Comparison of ENCODE assay signal across 22 cellular contexts in the genomic region with DNA sequence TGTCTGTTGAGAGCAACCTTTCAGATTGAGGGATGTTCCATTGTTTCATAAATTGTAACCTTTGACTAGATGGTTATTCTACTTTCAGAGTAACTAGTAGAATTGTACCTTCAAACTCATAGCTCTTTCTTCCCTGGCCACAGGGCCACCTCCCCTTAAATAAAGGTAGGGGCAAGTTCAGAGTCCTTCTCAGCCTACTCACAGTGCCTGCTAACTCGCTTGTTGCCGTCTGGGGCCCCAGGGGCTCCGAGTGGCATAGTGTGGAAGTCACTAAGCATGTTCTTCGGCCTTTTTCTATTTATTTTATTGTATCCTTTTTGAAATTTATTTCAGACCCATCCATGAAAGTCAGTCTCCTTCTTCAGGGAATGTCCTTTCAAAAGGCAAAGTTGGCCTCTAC.
"Had no signal": no experiment of that assay in that cellular context is flagged by ENCODE, and none has a peak within 500 bp of the region (broad histone marks: within the 10 kb centered on the region; RNA-seq: fewer than 3 reads in every experiment).

No MANE protein-coding gene starts in this region.

- H3K36me3 ChIP-seq: brain microvascular endothelial cell, cardiac muscle cell had no signal

- H3K27me3 Mint-ChIP-seq: activated CD4-positive, alpha-beta T cell treated with anti-CD3 and anti-CD28 coated beads, Interleukin-2, amount 10 ng/mL, durations not matched to agents 24 days and 14 days; activated naive CD4-positive, alpha-beta T cell treated with anti-CD3 and anti-CD28 coated beads, Interleukin-2, amount 10 ng/mL, durations not matched to agents 7 days and 5 days; activated naive CD8-positive, alpha-beta T cell treated with anti-CD3 and anti-CD28 coated beads for 36 hours; activated T-helper 17 cell treated with anti-CD3 and anti-CD28 coated beads, Interleukin-2, amount 50 U/mL, for 72 hours had no signal

- H3K4me1 Mint-ChIP-seq: activated naive CD4-positive, alpha-beta T cell treated with anti-CD3 and anti-CD28 coated beads, Interleukin-2, amount 10 ng/mL, durations not matched to agents 7 days and 5 days; activated naive CD8-positive, alpha-beta T cell treated with anti-CD3 and anti-CD28 coated beads for 36 hours; activated T-helper 17 cell treated with anti-CD3 and anti-CD28 coated beads, Interleukin-2, amount 50 U/mL, for 72 hours had no signal

- DNase-seq: activated CD4-positive, alpha-beta T cell treated with anti-CD3 and anti-CD28 coated beads, Interleukin-2, amount 10 ng/mL, durations not matched to agents 24 days and 14 days; activated CD4-positive, alpha-beta T cell treated with anti-CD3 and anti-CD28 coated beads, Interleukin-2, amount 50 U/mL, for 48 hours; activated CD4-positive, CD25-positive, alpha-beta regulatory T cell treated with anti-CD3 and anti-CD28 coated beads, Interleukin-2, amount 50 U/mL, for 72 hours; activated gamma-delta T cell treated with Interleukin-2 at 50 U/mL for 16 hours; activated naive CD4-positive, alpha-beta T cell treated with anti-CD3 and anti-CD28 coated beads, Interleukin-2, amount 10 ng/mL, durations not matched to agents 7 days and 5 days; activated naive CD8-positive, alpha-beta T cell treated with anti-CD3 and anti-CD28 coated beads for 36 hours; activated T-cell treated with anti-CD3 and anti-CD28 coated beads for 4 hours; activated T-cell treated with anti-CD3 and anti-CD28 coated beads, Interleukin-2, amount 50 U/mL, for 48 hours; brain microvascular endothelial cell; MM.1S; NCI-H1105; NCI-H1436 treated with DMSO at 0.1 percent for 48 hours; NCI-H187 treated with DMSO at 0.1 percent for 48 hours; NCI-H2081 treated with DMSO at 0.1 percent for 48 hours; NCI-H2171; NCI-H345; NCI-H510A treated with DMSO at 0.1 percent for 48 hours; PC-3; SHP77 treated with DMSO at 0.1 percent for 48 hours had no signal

- H3K9me3 Mint-ChIP-seq: activated CD4-positive, alpha-beta T cell treated with anti-CD3 and anti-CD28 coated beads, Interleukin-2, amount 10 ng/mL, durations not matched to agents 24 days and 14 days; activated naive CD8-positive, alpha-beta T cell treated with anti-CD3 and anti-CD28 coated beads for 36 hours; T-helper 1 cell treated with Interleukin-12 subunit alpha and Interleukin-12 subunit beta and Interleukin-4 antibody, amounts not matched to agents 30 μg/mL and 1 μg/mL, for 36 hours had no signal

- H3K27me3 ChIP-seq: brain microvascular endothelial cell, cardiac muscle cell had no signal

- ATAC-seq: activated T-helper 17 cell treated with anti-CD3 and anti-CD28 coated beads, Interleukin-2, amount 50 U/mL, for 72 hours; PC-3 had no signal

- H3K4me3 Mint-ChIP-seq: activated CD4-positive, alpha-beta T cell treated with anti-CD3 and anti-CD28 coated beads, Interleukin-2, amount 10 ng/mL, durations not matched to agents 24 days and 14 days; activated naive CD4-positive, alpha-beta T cell treated with anti-CD3 and anti-CD28 coated beads, Interleukin-2, amount 10 ng/mL, durations not matched to agents 7 days and 5 days; activated naive CD8-positive, alpha-beta T cell treated with anti-CD3 and anti-CD28 coated beads for 36 hours; activated T-helper 17 cell treated with anti-CD3 and anti-CD28 coated beads, Interleukin-2, amount 50 U/mL, for 72 hours; T-helper 1 cell treated with Interleukin-12 subunit alpha and Interleukin-12 subunit beta and Interleukin-4 antibody, amounts not matched to agents 30 μg/mL and 1 μg/mL, for 36 hours had no signal

- H3K36me3 Mint-ChIP-seq: activated naive CD4-positive, alpha-beta T cell treated with anti-CD3 and anti-CD28 coated beads, Interleukin-2, amount 10 ng/mL, durations not matched to agents 7 days and 5 days; activated naive CD8-positive, alpha-beta T cell treated with anti-CD3 and anti-CD28 coated beads for 36 hours had no signal

- H3K27ac Mint-ChIP-seq: activated CD4-positive, alpha-beta T cell treated with anti-CD3 and anti-CD28 coated beads, Interleukin-2, amount 10 ng/mL, durations not matched to agents 24 days and 14 days; activated naive CD4-positive, alpha-beta T cell treated with anti-CD3 and anti-CD28 coated beads, Interleukin-2, amount 10 ng/mL, durations not matched to agents 7 days and 5 days; activated naive CD8-positive, alpha-beta T cell treated with anti-CD3 and anti-CD28 coated beads for 36 hours; activated T-helper 17 cell treated with anti-CD3 and anti-CD28 coated beads, Interleukin-2, amount 50 U/mL, for 72 hours; T-helper 1 cell treated with Interleukin-12 subunit alpha and Interleukin-12 subunit beta and Interleukin-4 antibody, amounts not matched to agents 30 μg/mL and 1 μg/mL, for 36 hours had no signal

- H3K4me3 ChIP-seq: cardiac muscle cell had no signal

- H3K27ac ChIP-seq: brain microvascular endothelial cell, cardiac muscle cell had no signal
